Comparison of ENCODE assay signal across 8 cellular contexts in the genomic region with DNA sequence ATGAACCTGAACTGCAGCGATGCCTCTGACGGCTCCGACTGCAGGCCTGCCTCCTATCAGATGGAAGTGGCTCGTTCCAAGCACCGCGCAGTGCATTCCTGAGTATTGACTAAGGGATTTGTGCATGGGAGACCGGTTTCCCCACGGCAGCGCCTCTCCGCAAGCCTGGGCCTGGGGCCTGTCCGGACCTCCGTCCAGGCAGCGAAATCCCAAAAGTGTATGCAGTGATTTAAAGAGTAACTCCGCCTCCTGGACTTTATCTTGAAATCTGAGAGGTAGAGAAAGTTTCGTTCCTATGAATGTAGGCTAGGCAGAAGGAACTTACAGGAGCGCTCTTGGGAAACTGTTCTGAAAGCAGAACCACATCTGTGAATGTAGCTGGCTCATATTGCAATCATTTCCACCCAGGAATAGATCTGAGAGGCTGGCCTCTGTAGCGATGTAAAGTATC.
DNase-seq lines count a peak whose midpoint lies in the region; ATAC-seq, FAIRE-seq and TF ChIP-seq lines count a peak whose summit lies in the region.

No MANE protein-coding gene starts in this region.

- FAIRE-seq in pancreas (lab: Jason Lieb, UNC): no peak

- H3K36me3 Mint-ChIP-seq in glutamatergic neuron (ENCODE audit: unreplicated experiment): no peaks in the 10 kb centered on the region

- peak; percentile 100 for ATAC-seq in RWPE2 (ENCODE audit: low read depth)
- ATAC-seq in pancreas: peak; percentile 43 to 87 (median 78)
- ATAC-seq in GM21423 (IDR thresholded peaks at IDR 0.05; ENCODE audit: unreplicated experiment): no peak
- ATAC-seq in activated CD4-positive, CD25-positive, alpha-beta regulatory T cell treated with anti-CD3 and anti-CD28 coated beads, Interleukin-2, amount 50 U/mL, for 24 hours: no peak

- H3K36me3 ChIP-seq in RWPE2 (ENCODE audit: low read depth) (no peaks in the 10 kb centered on the region), pancreas (no peaks in the 10 kb centered on the region)

- 19 to 26% methylated on average over 17 of the region's 17 CpGs for WGBS in pancreas, 2 donors

- no peaks in the 10 kb centered on the region for H3K9me3 ChIP-seq in RWPE2 (ENCODE audit: severe bottlenecking)
- no peaks in the 10 kb centered on the region for H3K9me3 ChIP-seq in pancreas

- peak overlapping the region; percentile 3 for H3K4me3 ChIP-seq in RWPE2 (ENCODE audit: severe bottlenecking)
- no peak overlapping the region for H3K4me3 ChIP-seq in pancreas

- no peak overlapping the region for H3K27ac Mint-ChIP-seq in glutamatergic neuron (ENCODE audit: unreplicated experiment)

- H3K27me3 Mint-ChIP-seq in glutamatergic neuron (ENCODE audit: unreplicated experiment): no peaks in the 10 kb centered on the region

- TF ChIP-seq CTCF in AG09319 (IDR thresholded peaks at IDR 0.05; ENCODE audit: low read depth, low read length) (no peak), RWPE2 (IDR thresholded peaks at IDR 0.05; ENCODE audit: poor library complexity, severe bottlenecking) (no peak), glutamatergic neuron (IDR thresholded peaks at IDR 0.05; ENCODE audit: partially characterized antibody, unreplicated experiment) (no peak), pancreas (IDR thresholded peaks at IDR 0.05) (no peak)

- peaks cover 11% of the 10 kb centered on the region for H3K4me1 ChIP-seq in RWPE2 (ENCODE audit: insufficient read depth, poor library complexity, severe bottlenecking)
- H3K4me1 ChIP-seq in pancreas: no peaks in the 10 kb centered on the region

- H3K4me3 Mint-ChIP-seq in glutamatergic neuron (ENCODE audit: unreplicated experiment): no peak overlapping the region

- DNase-seq in AG09319 (ENCODE audit: extremely low read depth, low read depth): peak; percentile 93
- DNase-seq in RWPE2 (ENCODE audit: low spot score): peak; percentile 95
- DNase-seq in glutamatergic neuron: peak; percentile 24
- DNase-seq in pancreas: peak in 4 of 6 donors; percentile 16 to 30 (median 26)
- DNase-seq in activated CD4-positive, alpha-beta T cell treated with anti-CD3 and anti-CD28 coated beads for 1 hour: no peak
- no peak for DNase-seq in SKM-1 treated with dmso at 0.1 percent for 144 hours (lab: John Stamatoyannopoulos, UW; ENCODE audit: unreplicated experiment)

- no peaks in the 10 kb centered on the region for H3K9me3 Mint-ChIP-seq in glutamatergic neuron (ENCODE audit: unreplicated experiment)

- H3K27me3 ChIP-seq in RWPE2 (ENCODE audit: insufficient read depth, poor library complexity, severe bottlenecking) (no peaks in the 10 kb centered on the region), pancreas (no peaks in the 10 kb centered on the region)

- peaks cover 8% of the 10 kb centered on the region for H3K4me1 Mint-ChIP-seq in glutamatergic neuron (ENCODE audit: low read depth, unreplicated experiment)

- intact Hi-C loops in pancreas (cut with DNase I): no loop called here

- H3K27ac ChIP-seq in RWPE2 (ENCODE audit: poor library complexity, severe bottlenecking): peak overlapping the region; percentile 69
- H3K27ac ChIP-seq in pancreas: no peak overlapping the region

Comparison
In these comparisons a context has a peak if more than half of its experiments do, and no peak if none do; other contexts are left out.
1. DNase-seq: peak in AG09319 (single experiment), RWPE2 (single experiment), glutamatergic neuron (single experiment) and pancreas (4 of 6); none in activated CD4-positive, alpha-beta T cell treated with anti-CD3 and anti-CD28 coated beads for 1 hour (single experiment) and SKM-1 treated with dmso at 0.1 percent for 144 hours (single experiment).
2. ATAC-seq: peak in RWPE2 (single experiment) and pancreas (4 of 4); none in GM21423 (single experiment) and activated CD4-positive, CD25-positive, alpha-beta regulatory T cell treated with anti-CD3 and anti-CD28 coated beads, Interleukin-2, amount 50 U/mL, for 24 hours (0 of 2).